Comparison of ENCODE assay signal across 12 cellular contexts in genomic region chr20:64041040-64041780, GRCh38. TPM values are rescaled to one million over a fixed set of nuclear protein-coding genes. Genes with fewer than 3 reads are reported as not detected.
A peak's percentile ranks its signal among the peaks of the same experiment; 100 is the strongest.
DNase-seq lines count a peak whose midpoint lies in the region; ATAC-seq and TF ChIP-seq lines count a peak whose summit lies in the region.
"Had no signal": no experiment of that assay in that cellular context is flagged by ENCODE, and none has a peak within 500 bp of the region (broad histone marks: within the 10 kb centered on the region; RNA-seq: fewer than 3 reads in every experiment).

No MANE protein-coding gene starts in this region.

- H3K9ac ChIP-seq in SK-N-MC (ENCODE audit: insufficient read length): no peak overlapping the region

- 51% methylated on average over 4 of the region's 15 CpGs; no CpG with 5 or more reads in 1 of the 2 donors for WGBS in gastroesophageal sphincter (ENCODE audit: low coverage in 1 of 2), 2 donors

- intact Hi-C loops in posterior vena cava (cut with DNase I): loop anchor here in 1 of 2 donors (5.0 kb wide), 2 partner anchors 454 to 1634 kb away; partner anchors contain the start of gene CABLES2

- ATAC-seq in gastroesophageal sphincter (no peak), GM21381 (IDR thresholded peaks at IDR 0.05; ENCODE audit: unreplicated experiment) (no peak)
- ATAC-seq: right cardiac atrium had no signal

- H3K79me2 ChIP-seq in ACC112 (ENCODE audit: control insufficient read depth, insufficient read depth, low read length, unreplicated experiment): no peaks in the 10 kb centered on the region

- peak overlapping the region; percentile 70; the same call in 1 of the 2 replicates for H3K4me3 ChIP-seq in ACC112 (ENCODE audit: low read depth, low read length)
- H3K4me3 ChIP-seq in CD8-positive, alpha-beta memory T cell (ENCODE audit: low read length): peak overlapping the region; percentile 46
- peak overlapping the region; percentile 42 for H3K4me3 ChIP-seq in SK-N-MC
- H3K4me3 ChIP-seq in gastroesophageal sphincter: peak overlapping the region in 1 of 2 donors; percentile 50

- TF ChIP-seq POLR2A in gastroesophageal sphincter (IDR thresholded peaks at IDR 0.05): no peak

- DNase-seq in CD8-positive, alpha-beta memory T cell: no peak
- DNase-seq in SK-N-MC (ENCODE audit: low read depth, low spot score): no peak
- DNase-seq in posterior vena cava (ENCODE audit: low spot score): no peak
- no peak for DNase-seq in NK-92 (lab: John Stamatoyannopoulos, UW; ENCODE audit: unreplicated experiment)
- DNase-seq in NK-92 treated with Interleukin-12 subunit alpha and Interleukin-12 subunit beta, amount 100 ng/mL, for 24 hours (lab: John Stamatoyannopoulos, UW): no peak
- DNase-seq: aorta, erythroblast had no signal

- H3K4me1 ChIP-seq in ACC112 (ENCODE audit: control insufficient read depth, insufficient read depth, low read length, unreplicated experiment): peaks cover 16% of the 10 kb centered on the region
- H3K4me1 ChIP-seq in CD8-positive, alpha-beta memory T cell (ENCODE audit: insufficient read depth, low read length): peaks cover 40% of the 10 kb centered on the region
- H3K4me1 ChIP-seq in gastroesophageal sphincter: peaks cover 0 to 54% (median 27%) of the 10 kb centered on the region in 3 donors

- H3K27ac Mint-ChIP-seq in CD8-positive, alpha-beta memory T cell: peak overlapping the region in 2 of 8 donors; percentile 17 to 50

- no peaks in the 10 kb centered on the region for H3K9me3 ChIP-seq in CD8-positive, alpha-beta memory T cell (ENCODE audit: low read length)
- H3K9me3 ChIP-seq in SK-N-MC (ENCODE audit: low read depth, low read length) (no peaks in the 10 kb centered on the region), gastroesophageal sphincter (no peaks in the 10 kb centered on the region)

- CTCF ChIA-PET in CD8-positive, alpha-beta memory T cell (lab: Charles Lee): interaction anchor here (0.9 to 6.5 kb wide), 9 partner anchors 9 to 79 kb away, joined by 3 to 57 read pairs (median 28); partner anchors contain the start of genes OPRL1, PRPF6, RGS19 and SAMD10

- H3K36me3 Mint-ChIP-seq in CD8-positive, alpha-beta memory T cell: no peaks in the 10 kb centered on the region

- H3K4me3 Mint-ChIP-seq in CD8-positive, alpha-beta memory T cell: peak overlapping the region; percentile 43 to 86 (median 79)

- no peak overlapping the region for H3K27ac ChIP-seq in ACC112 (ENCODE audit: low read depth, low read length)
- no peak overlapping the region for H3K27ac ChIP-seq in CD8-positive, alpha-beta memory T cell (ENCODE audit: low read depth, low read length)
- H3K27ac ChIP-seq in SK-N-MC: peak overlapping the region; percentile 85
- peak overlapping the region in 3 of 4 donors; percentile 60 to 69 (median 66) for H3K27ac ChIP-seq in gastroesophageal sphincter

- no peaks in the 10 kb centered on the region for H3K9me3 Mint-ChIP-seq in CD8-positive, alpha-beta memory T cell

- no peak for TF ChIP-seq CTCF in gastroesophageal sphincter (IDR thresholded peaks at IDR 0.05)

- H3K27me3 ChIP-seq in ACC112 (ENCODE audit: insufficient read depth, low read length) (peaks cover 40% of the 10 kb centered on the region), gastroesophageal sphincter (peaks cover 99% of the 10 kb centered on the region)
- no peaks in the 10 kb centered on the region for H3K27me3 ChIP-seq in CD8-positive, alpha-beta memory T cell (ENCODE audit: insufficient read depth, low read length, poor library complexity, severe bottlenecking)

- TF ChIP-seq EP300 in gastroesophageal sphincter (IDR thresholded peaks at IDR 0.05): no peak

- POLR2A ChIA-PET in CD8-positive, alpha-beta memory T cell (lab: Charles Lee): interaction anchor here (1.0 kb wide), 1 partner anchor 62 kb away, joined by 3 read pairs; the partner anchor contains the start of gene SAMD10

- H2AFZ ChIP-seq in ACC112 (ENCODE audit: low read length, unreplicated experiment): no peak overlapping the region

- H3K27me3 Mint-ChIP-seq in CD8-positive, alpha-beta memory T cell: peaks cover 6 to 17% of the 10 kb centered on the region in 2 donors

- H3K4me1 Mint-ChIP-seq in CD8-positive, alpha-beta memory T cell: peaks cover 16 to 67% (median 17%) of the 10 kb centered on the region in 3 donors

- no peaks in the 10 kb centered on the region for H3K36me3 ChIP-seq in ACC112 (ENCODE audit: insufficient read depth, low read length)
- no peaks in the 10 kb centered on the region for H3K36me3 ChIP-seq in CD8-positive, alpha-beta memory T cell (ENCODE audit: insufficient read depth, low read length)
- no peaks in the 10 kb centered on the region for H3K36me3 ChIP-seq in SK-N-MC (ENCODE audit: insufficient read depth, low read length)
- no peaks in the 10 kb centered on the region for H3K36me3 ChIP-seq in gastroesophageal sphincter

RNA-seq across cellular contexts. Expression of gene C20orf204, which starts 5.2 kb away (rescaled TPM):
- 1 to 10 TPM; 2.4 to 2.7 TPM for total RNA-seq in CD8-positive, alpha-beta memory T cell
- 0.40 TPM for polyA plus RNA-seq in CD8-positive, alpha-beta memory T cell
- 1 to 10 TPM in 1 of 4 donors, under 1 TPM in 2, not detected in 1; 0.40 to 1.6 (median 0.58) TPM for total RNA-seq in gastroesophageal sphincter
- under 1 TPM; 0.76 to 0.83 TPM for total RNA-seq in posterior vena cava

RNA-seq across cellular contexts. Expression of gene SOX18, which starts 8.2 kb away (rescaled TPM):
- total RNA-seq in CD8-positive, alpha-beta memory T cell: not detected
- polyA plus RNA-seq in CD8-positive, alpha-beta memory T cell: not detected
- total RNA-seq in gastroesophageal sphincter (10 to 100 TPM in 1 of 4 donors, 1 to 10 TPM in 3; 4.4 to 13.3 (median 7.1) TPM), posterior vena cava (10 to 100 TPM; 40.8 to 47.6 TPM)
- total RNA-seq: HT-29 had no signal

RNA-seq across cellular contexts. Expression of gene TCEA2, which starts 21.8 kb away (rescaled TPM):
- 10 to 100 TPM; 24.2 to 24.5 TPM for total RNA-seq in CD8-positive, alpha-beta memory T cell
- 30.9 TPM for polyA plus RNA-seq in CD8-positive, alpha-beta memory T cell
- total RNA-seq in gastroesophageal sphincter: 10 to 100 TPM; 28.1 to 39.7 (median 33.6) TPM
- 10 to 100 TPM; 39.5 to 41.3 TPM for total RNA-seq in posterior vena cava

RNA-seq across cellular contexts. Expression of gene RGS19, which starts 38.1 kb away (rescaled TPM):
- total RNA-seq in CD8-positive, alpha-beta memory T cell: 10 to 100 TPM; 35.3 to 36.9 TPM
- 120 TPM for polyA plus RNA-seq in CD8-positive, alpha-beta memory T cell
- 10 to 100 TPM in 2 of 4 donors, 1 to 10 TPM in 2; 3.4 to 16.0 (median 10.5) TPM for total RNA-seq in gastroesophageal sphincter
- total RNA-seq in posterior vena cava: 10 to 100 TPM; 18.0 to 19.1 TPM

RNA-seq across cellular contexts. Expression of gene OPRL1, which starts 38.7 kb away (rescaled TPM):
- total RNA-seq in CD8-positive, alpha-beta memory T cell: under 1 TPM; 0.38 to 0.44 TPM
- 0.49 TPM for polyA plus RNA-seq in CD8-positive, alpha-beta memory T cell
- 1 to 10 TPM in 1 of 4 donors, under 1 TPM in 3; 0.50 to 1.1 (median 0.66) TPM for total RNA-seq in gastroesophageal sphincter
- total RNA-seq in posterior vena cava: 1 to 10 TPM in 1 of 2 donors, under 1 TPM in 1; 0.76 to 1.4 TPM

Comparison
In these comparisons a context has a peak if more than half of its experiments do, and no peak if none do; other contexts are left out.
1. H3K27ac ChIP-seq: peak in SK-N-MC (single experiment) and gastroesophageal sphincter (3 of 4); none in ACC112 (single experiment) and CD8-positive, alpha-beta memory T cell (single experiment).
2. RNA of gene SOX18, which starts 8.2 kb away (total RNA-seq): 40.8 to 47.6 TPM in posterior vena cava and 4.4 to 13.3 TPM in gastroesophageal sphincter; not detected in CD8-positive, alpha-beta memory T cell; every median in the first group is over 4 times any median in the second.